23 cellular contexts compared by ENCODE assay signal in genomic region chr2:183967756-183968155, GRCh38.
DNase-seq lines count a peak whose midpoint lies in the region; ATAC-seq and TF ChIP-seq lines count a peak whose summit lies in the region.
"Had no signal": no experiment of that assay in that cellular context is flagged by ENCODE, and none has a peak within 500 bp of the region (broad histone marks: within the 10 kb centered on the region; RNA-seq: fewer than 3 reads in every experiment).

No MANE protein-coding gene starts in this region.

- H3K36me3 Mint-ChIP-seq in naive thymus-derived CD8-positive, alpha-beta T cell: no peaks in the 10 kb centered on the region
- H3K36me3 Mint-ChIP-seq in activated CD4-positive, alpha-beta T cell treated with anti-CD3 and anti-CD28 coated beads, Interleukin-2, amount 10 ng/mL, durations not matched to agents 7 days and 5 days (ENCODE audit: low read depth): no peaks in the 10 kb centered on the region
- H3K36me3 Mint-ChIP-seq: CD8-positive, alpha-beta memory T cell; IgD-negative memory B cell had no signal

- H3K4me1 Mint-ChIP-seq in naive thymus-derived CD8-positive, alpha-beta T cell: no peaks in the 10 kb centered on the region
- H3K4me1 Mint-ChIP-seq in activated CD4-positive, alpha-beta T cell treated with anti-CD3 and anti-CD28 coated beads, Interleukin-2, amount 10 ng/mL, durations not matched to agents 7 days and 5 days: no peaks in the 10 kb centered on the region
- H3K4me1 Mint-ChIP-seq: CD8-positive, alpha-beta memory T cell had no signal

- POLR2A ChIA-PET in naive thymus-derived CD8-positive, alpha-beta T cell (lab: Charles Lee): no interaction called here
- POLR2A ChIA-PET in activated CD4-positive, alpha-beta T cell treated with anti-CD3 and anti-CD28 coated beads, Interleukin-2, amount 10 ng/mL, durations not matched to agents 7 days and 5 days (lab: Charles Lee): no interaction called here

- TF ChIP-seq CTCF in GM12865 (IDR thresholded peaks at IDR 0.05; ENCODE audit: insufficient read depth, low read depth, low read length, missing control alignments): no peak

- no peaks in the 10 kb centered on the region for H3K27me3 Mint-ChIP-seq in naive thymus-derived CD8-positive, alpha-beta T cell
- H3K27me3 Mint-ChIP-seq in activated CD4-positive, alpha-beta T cell treated with anti-CD3 and anti-CD28 coated beads, Interleukin-2, amount 10 ng/mL, durations not matched to agents 7 days and 5 days: no peaks in the 10 kb centered on the region
- H3K27me3 Mint-ChIP-seq: CD8-positive, alpha-beta memory T cell; IgD-negative memory B cell had no signal

- CTCF ChIA-PET in activated CD4-positive, alpha-beta T cell treated with anti-CD3 and anti-CD28 coated beads, Interleukin-2, amount 10 ng/mL, durations not matched to agents 7 days and 5 days (lab: Charles Lee): no interaction called here

- no peak overlapping the region for H3K4me3 ChIP-seq in GM12865 (ENCODE audit: low read depth, low read length)
- H3K4me3 ChIP-seq: SJSA1 had no signal

- ATAC-seq in GM19467 (IDR thresholded peaks at IDR 0.05; ENCODE audit: unreplicated experiment) (peak; percentile 56), HG03520 (IDR thresholded peaks at IDR 0.05; ENCODE audit: unreplicated experiment) (peak; percentile 66)
- no peak for ATAC-seq in naive thymus-derived CD8-positive, alpha-beta T cell
- ATAC-seq: Right ventricle myocardium inferior had no signal

- DNase-seq in GM12865 (ENCODE audit: low read depth): peak; percentile 13
- peak; percentile 20 for DNase-seq in left kidney (ENCODE audit: low read depth, low spot score)
- DNase-seq in naive thymus-derived CD8-positive, alpha-beta T cell: no peak
- no peak for DNase-seq in activated CD4-positive, alpha-beta T cell treated with anti-CD3 and anti-CD28 coated beads, Interleukin-2, amount 10 ng/mL, durations not matched to agents 7 days and 5 days
- no peak for DNase-seq in NCI-H526 treated with DMSO at 0.1 percent for 48 hours (lab: John Stamatoyannopoulos, UW)
- DNase-seq in CD1c-positive myeloid dendritic cell (ENCODE audit: extremely low spot score): no peak
- DNase-seq: 8988T; AML-193; C1 segment of cervical spinal cord; CD8-positive, alpha-beta memory T cell; EL; GF-D8; Karpas-422; NCI-H1694; NCI-H2081 treated with DMSO at 0.1 percent for 48 hours; NCI-H2171 treated with DMSO at 0.1 percent for 48 hours; NCI-H524 treated with DMSO at 0.1 percent for 48 hours; T-helper 1 cell had no signal

- peaks cover 0 to 14% (median 4%) of the 10 kb centered on the region in 9 donors for H3K9me3 Mint-ChIP-seq in naive thymus-derived CD8-positive, alpha-beta T cell
- no peaks in the 10 kb centered on the region for H3K9me3 Mint-ChIP-seq in activated CD4-positive, alpha-beta T cell treated with anti-CD3 and anti-CD28 coated beads, Interleukin-2, amount 10 ng/mL, durations not matched to agents 7 days and 5 days

- no peak overlapping the region for H3K27ac Mint-ChIP-seq in naive thymus-derived CD8-positive, alpha-beta T cell
- H3K27ac Mint-ChIP-seq in activated CD4-positive, alpha-beta T cell treated with anti-CD3 and anti-CD28 coated beads, Interleukin-2, amount 10 ng/mL, durations not matched to agents 7 days and 5 days: no peak overlapping the region
- H3K27ac Mint-ChIP-seq: CD8-positive, alpha-beta memory T cell; IgD-negative memory B cell had no signal

- no peak overlapping the region for H3K4me3 Mint-ChIP-seq in naive thymus-derived CD8-positive, alpha-beta T cell
- H3K4me3 Mint-ChIP-seq in activated CD4-positive, alpha-beta T cell treated with anti-CD3 and anti-CD28 coated beads, Interleukin-2, amount 10 ng/mL, durations not matched to agents 7 days and 5 days: no peak overlapping the region
- H3K4me3 Mint-ChIP-seq: CD8-positive, alpha-beta memory T cell; IgD-negative memory B cell had no signal

Comparison
In these comparisons a context has a peak if more than half of its experiments do, and no peak if none do; other contexts are left out.
1. DNase-seq: peak in GM12865 (single experiment) and left kidney (single experiment); none in naive thymus-derived CD8-positive, alpha-beta T cell (0 of 10), activated CD4-positive, alpha-beta T cell treated with anti-CD3 and anti-CD28 coated beads, Interleukin-2, amount 10 ng/mL, durations not matched to agents 7 days and 5 days (single experiment), NCI-H526 treated with DMSO at 0.1 percent for 48 hours (single experiment) and CD1c-positive myeloid dendritic cell (single experiment).
2. ATAC-seq: peak in GM19467 (single experiment) and HG03520 (single experiment); none in naive thymus-derived CD8-positive, alpha-beta T cell (0 of 2).